Comparison of ENCODE assay signal across 9 cellular contexts in genomic region chr13:106376411-106377112, GRCh38.
A peak's percentile ranks its signal among the peaks of the same experiment; 100 is the strongest.
DNase-seq lines count a peak whose midpoint lies in the region; ATAC-seq, FAIRE-seq and TF ChIP-seq lines count a peak whose summit lies in the region.
"Had no signal": no experiment of that assay in that cellular context is flagged by ENCODE, and none has a peak within 500 bp of the region (broad histone marks: within the 10 kb centered on the region; RNA-seq: fewer than 3 reads in every experiment).

No MANE protein-coding gene starts in this region.

- 31% methylated on average over 20 of the region's 20 CpGs for WGBS in A549 (ENCODE audit: missing lambda C conversion rate)

- H3K4me3 ChIP-seq in A549, result no peak overlapping the region

- TF ChIP-seq RAD21 in A549 (conservative IDR thresholded peaks at IDR 0.05 in 1 of 2, IDR thresholded peaks at IDR 0.05 in 1 of 2), result no peak

- H3K4me1 Mint-ChIP-seq in CD14-positive monocyte (no peaks in the 10 kb centered on the region), natural killer cell (no peaks in the 10 kb centered on the region)

- no peaks in the 10 kb centered on the region for H3K4me1 ChIP-seq in A549

- DNase-seq in A549 (ENCODE audit: low read depth in 1 of 2, low spot score in 1 of 2), result peak; percentile 17 to 48
- DNase-seq in head of caudate nucleus, result peak in 40 of 42 donors; percentile 26 to 86 (median 62)
- no peak for DNase-seq in NCI-H187 treated with DMSO at 0.1 percent for 48 hours (lab: John Stamatoyannopoulos, UW)
- no peak for DNase-seq in CD14-positive monocyte (ENCODE audit: low spot score)
- no peak for DNase-seq in GM19239 (ENCODE audit: insufficient read length, low spot score)
- no peak for DNase-seq in natural killer cell
- DNase-seq: cortex of kidney had no signal

- no peak overlapping the region for H3K4me3 Mint-ChIP-seq in CD14-positive monocyte
- H3K4me3 Mint-ChIP-seq in natural killer cell, result no peak overlapping the region

- H3K4me2 ChIP-seq in A549, result peak overlapping the region; percentile 54

- TF ChIP-seq EP300 in A549 (IDR thresholded peaks at IDR 0.05), result no peak

- CTCF ChIA-PET in A549 (lab: Yijun Ruan, JAX), result interaction anchor here (1.1 to 1.3 kb wide), 2 partner anchors 18 to 26 kb away, joined by 3 read pairs; no protein-coding TSS in a partner anchor

- H3K36me3 Mint-ChIP-seq in CD14-positive monocyte (no peaks in the 10 kb centered on the region), natural killer cell (no peaks in the 10 kb centered on the region)

- peaks cover 0 to 3% (median 0%) of the 10 kb centered on the region in 7 donors for H3K9me3 Mint-ChIP-seq in CD14-positive monocyte
- peaks cover 0 to 2% of the 10 kb centered on the region in 2 donors for H3K9me3 Mint-ChIP-seq in natural killer cell

- peak overlapping the region in 1 of 2 experiments; percentile 51; a peak in 2 of 6 replicates for H3K27ac ChIP-seq in A549

- no peak overlapping the region for H3K27ac Mint-ChIP-seq in CD14-positive monocyte
- no peak overlapping the region for H3K27ac Mint-ChIP-seq in natural killer cell

- TF ChIP-seq POLR2A in A549 (IDR thresholded peaks at IDR 0.05; ENCODE audit: low read length), result no peak

- FAIRE-seq in A549 (lab: Jason Lieb, UNC), result no peak
- FAIRE-seq in GM19239 (lab: Jason Lieb, UNC), result no peak

- intact Hi-C loops in head of caudate nucleus (cut with DNase I), result no loop called here
- intact Hi-C loops in CD14-positive monocyte (cut with micrococcal nuclease), result no loop called here
- intact Hi-C loops in natural killer cell (cut with micrococcal nuclease), result no loop called here

- peak; percentile 86 to 87 for ATAC-seq in A549
- ATAC-seq in SK-N-SH treated with all-trans-retinoic acid at 6 μM for 48 hours, result peak; percentile 70
- no peak for ATAC-seq in natural killer cell

- H3K9me3 ChIP-seq in A549, result no peaks in the 10 kb centered on the region

- POLR2A ChIA-PET in A549 (lab: Yijun Ruan, JAX), result no interaction called here

- TF ChIP-seq CTCF in A549 (IDR thresholded peaks at IDR 0.05) (no peak), GM12873 (IDR thresholded peaks at IDR 0.05; ENCODE audit: insufficient read depth, low read depth, low read length, missing control alignments) (peak; percentile 13), CD14-positive monocyte (IDR thresholded peaks at IDR 0.05) (no peak), natural killer cell (IDR thresholded peaks at IDR 0.05) (no peak)

- H3K27me3 Mint-ChIP-seq in CD14-positive monocyte (ENCODE audit: low read depth in 3 of 3), result peaks cover 2 to 15% (median 6%) of the 10 kb centered on the region in 3 donors
- H3K27me3 Mint-ChIP-seq in natural killer cell (ENCODE audit: low read depth in 2 of 2), result no peaks in the 10 kb centered on the region

TF ChIP-seq in A549, 52 proteins besides CTCF, POLR2A, EP300 and RAD21:
- TF ChIP-seq RFX5 (IDR thresholded peaks at IDR 0.05), result no peak

TF ChIP-seq in SK-N-SH treated with all-trans-retinoic acid at 6 μM for 48 hours, 23 proteins besides CTCF, POLR2A, EP300 and RAD21:
- TF ChIP-seq ARNTL (CRISPR knock-in tag; IDR thresholded peaks at IDR 0.05; ENCODE audit: borderline replicate concordance, low read depth), result no peak
- no peak for TF ChIP-seq ZC3H10 (CRISPR knock-in tag; IDR thresholded peaks at IDR 0.05)
- TF ChIP-seq TCF4 (CRISPR knock-in tag; IDR thresholded peaks at IDR 0.05; ENCODE audit: borderline replicate concordance), result no peak
- TF ChIP-seq ZNF70 (CRISPR knock-in tag; IDR thresholded peaks at IDR 0.05), result no peak
- TF ChIP-seq ZNF8 (CRISPR knock-in tag; IDR thresholded peaks at IDR 0.05), result no peak
- no peak for TF ChIP-seq ISL1 (CRISPR knock-in tag; IDR thresholded peaks at IDR 0.05)
- no peak for TF ChIP-seq RARB (CRISPR knock-in tag; IDR thresholded peaks at IDR 0.05)

Comparison
In these comparisons a context has a peak if more than half of its experiments do, and no peak if none do; other contexts are left out.
1. ATAC-seq: peak in A549 (2 of 2) and SK-N-SH treated with all-trans-retinoic acid at 6 μM for 48 hours (single experiment); none in natural killer cell (0 of 3).
2. DNase-seq: peak in A549 (2 of 2) and head of caudate nucleus (40 of 42); none in NCI-H187 treated with DMSO at 0.1 percent for 48 hours (single experiment), CD14-positive monocyte (single experiment), GM19239 (single experiment) and natural killer cell (single experiment).